In the genomic region with DNA sequence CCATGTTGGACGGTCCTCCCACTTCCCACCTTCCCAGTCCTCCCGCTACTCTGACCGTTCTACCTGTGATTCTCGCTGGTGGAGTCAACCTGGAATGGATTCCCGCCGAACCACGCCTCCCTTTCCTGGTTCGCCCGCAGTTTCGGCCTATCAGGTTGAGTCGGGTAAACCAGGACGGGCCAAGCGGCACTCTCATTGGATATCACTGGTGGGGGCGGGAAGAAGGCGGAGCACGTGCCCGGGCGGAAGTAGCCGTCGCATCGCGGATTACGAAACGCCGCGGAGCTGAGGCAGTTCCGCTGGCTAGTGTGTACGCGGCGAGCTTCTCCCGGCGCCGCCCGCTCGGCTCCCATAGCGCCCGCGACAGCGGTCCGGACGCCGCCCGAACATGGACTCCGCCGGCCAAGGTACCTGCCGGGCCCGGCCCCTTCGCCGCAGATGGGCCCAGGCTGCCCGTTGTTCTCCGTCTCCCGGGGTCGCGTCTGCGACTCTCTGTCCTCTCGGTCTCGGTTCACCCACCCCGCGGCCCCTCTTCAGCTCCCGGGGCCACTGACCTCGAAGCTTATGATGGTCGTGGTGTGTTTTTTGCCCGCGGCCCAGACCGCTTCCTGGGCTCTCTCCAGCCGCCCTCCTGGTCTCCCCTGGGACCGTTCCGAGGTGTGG, we compare ENCODE assay signal across 8 cellular contexts. TPM values are rescaled to one million over a fixed set of nuclear protein-coding genes. Genes with fewer than 3 reads are reported as not detected.
A peak's percentile ranks its signal among the peaks of the same experiment; 100 is the strongest.
DNase-seq lines count a peak whose midpoint lies in the region; ATAC-seq and TF ChIP-seq lines count a peak whose summit lies in the region.

Gene TPD52L2 (plus strand): TSS at position 293 of the 663 bp plus-strand sequence. CDS start 96 bp downstream, at position 389.

- H3K27ac ChIP-seq in SU-DHL-6 (ENCODE audit: low read depth, low read length) (peak within 1 kb of the TSS; percentile 77), thymus (ENCODE audit: low read depth) (peak within 1 kb of the TSS; percentile 93)

- peaks cover 8% of the 10 kb centered on the region for H3F3A ChIP-seq in SU-DHL-6 (ENCODE audit: insufficient read depth)

- H3K9me2 ChIP-seq in SU-DHL-6 (replicated peaks; ENCODE audit: insufficient read depth, low read length) = no peaks in the 10 kb centered on the region

- H3K4me1 Mint-ChIP-seq in activated naive CD8-positive, alpha-beta T cell treated with anti-CD3 and anti-CD28 coated beads, Interleukin-2, amount 10 ng/mL, durations not matched to agents 7 days and 5 days = peaks cover 15% of the 10 kb centered on the region
- H3K4me1 Mint-ChIP-seq in osteocyte (ENCODE audit: unreplicated experiment) = peaks cover 25% of the 10 kb centered on the region

- H3K9ac ChIP-seq in SU-DHL-6 (ENCODE audit: low read length) = peak within 1 kb of the TSS; percentile 86

- intact Hi-C loops in head of caudate nucleus (cut with DNase I) = no loop called here

- no peaks in the 10 kb centered on the region for H3K4me1 ChIP-seq in thymus (ENCODE audit: control insufficient read depth, insufficient read depth, low read length)

- H3K36me3 Mint-ChIP-seq in activated naive CD8-positive, alpha-beta T cell treated with anti-CD3 and anti-CD28 coated beads, Interleukin-2, amount 10 ng/mL, durations not matched to agents 7 days and 5 days = peaks cover 8% of the 10 kb centered on the region
- H3K36me3 Mint-ChIP-seq in osteocyte (ENCODE audit: unreplicated experiment) = peaks cover 6% of the 10 kb centered on the region

- peak within 1 kb of the TSS; percentile 100 for H3K4me3 Mint-ChIP-seq in activated naive CD8-positive, alpha-beta T cell treated with anti-CD3 and anti-CD28 coated beads, Interleukin-2, amount 10 ng/mL, durations not matched to agents 7 days and 5 days
- peak within 1 kb of the TSS; percentile 91 for H3K4me3 Mint-ChIP-seq in osteocyte (ENCODE audit: unreplicated experiment)

- H3K27ac Mint-ChIP-seq in activated naive CD8-positive, alpha-beta T cell treated with anti-CD3 and anti-CD28 coated beads, Interleukin-2, amount 10 ng/mL, durations not matched to agents 7 days and 5 days = peak within 1 kb of the TSS; percentile 98
- peak within 1 kb of the TSS; percentile 84 for H3K27ac Mint-ChIP-seq in osteocyte (ENCODE audit: unreplicated experiment)

- H3K4me3 ChIP-seq in SU-DHL-6 (ENCODE audit: insufficient read depth, low read length, poor library complexity, severe bottlenecking) (peak within 1 kb of the TSS; percentile 89), thymus (ENCODE audit: low read length) (peak within 1 kb of the TSS; percentile 93)

- DNase-seq in GM10266 (ENCODE audit: extremely low spot score) (peak; percentile 99), NCI-H128 (lab: John Stamatoyannopoulos, UW; ENCODE audit: unreplicated experiment) (peak; percentile 99), head of caudate nucleus (peak; percentile 97 to 100 (median 99)), osteocyte (ENCODE audit: extremely low spot score, unreplicated experiment) (peak; percentile 99)
- DNase-seq in activated naive CD8-positive, alpha-beta T cell treated with anti-CD3 and anti-CD28 coated beads, Interleukin-2, amount 10 ng/mL, durations not matched to agents 7 days and 5 days = peak; percentile 95

- H4K20me1 ChIP-seq in SU-DHL-6 (ENCODE audit: low read depth, low read length) = no peaks in the 10 kb centered on the region

- no peaks in the 10 kb centered on the region for H3K9me3 ChIP-seq in SU-DHL-6 (ENCODE audit: insufficient read depth, low read length)
- peaks cover 3% of the 10 kb centered on the region for H3K9me3 ChIP-seq in thymus (ENCODE audit: control insufficient read depth)

- peak within 1 kb of the TSS; percentile 84 for H3K4me2 ChIP-seq in SU-DHL-6 (ENCODE audit: low read depth, low read length, poor library complexity, severe bottlenecking)

- POLR2A ChIA-PET in activated naive CD8-positive, alpha-beta T cell treated with anti-CD3 and anti-CD28 coated beads, Interleukin-2, amount 10 ng/mL, durations not matched to agents 7 days and 5 days (lab: Charles Lee) = interaction anchor here (0.7 to 3.0 kb wide), 21 partner anchors 10 to 344 kb away, joined by 3 to 27 read pairs (median 5); partner anchors contain the start of genes ARFRP1, DNAJC5, GMEB2 and LIME1

- H3K27me3 Mint-ChIP-seq in activated naive CD8-positive, alpha-beta T cell treated with anti-CD3 and anti-CD28 coated beads, Interleukin-2, amount 10 ng/mL, durations not matched to agents 7 days and 5 days = no peaks in the 10 kb centered on the region
- H3K27me3 Mint-ChIP-seq in osteocyte (ENCODE audit: unreplicated experiment) = no peaks in the 10 kb centered on the region

- peak; percentile 76 for ATAC-seq in HG02642 (IDR thresholded peaks at IDR 0.05; ENCODE audit: poor library complexity, unreplicated experiment)
- peak; percentile 83 for ATAC-seq in activated naive CD8-positive, alpha-beta T cell treated with anti-CD3 and anti-CD28 coated beads, Interleukin-2, amount 10 ng/mL, durations not matched to agents 7 days and 5 days (ENCODE audit: low read depth)

- no peaks in the 10 kb centered on the region for H3K36me3 ChIP-seq in SU-DHL-6 (ENCODE audit: low read length)
- H3K36me3 ChIP-seq in thymus (ENCODE audit: control insufficient read depth, insufficient read depth) = peaks cover 33% of the 10 kb centered on the region

- H3K79me2 ChIP-seq in SU-DHL-6 (ENCODE audit: insufficient read depth, low read length) = peaks cover 17% of the 10 kb centered on the region

- TF ChIP-seq CTCF in GM10266 (IDR thresholded peaks at IDR 0.05; ENCODE audit: control insufficient read depth, insufficient read depth, low read depth, missing control alignments) = no peak
- no peak for TF ChIP-seq CTCF in SU-DHL-6 (IDR thresholded peaks at IDR 0.05; ENCODE audit: insufficient read depth, low read length, poor library complexity, severe bottlenecking)
- TF ChIP-seq CTCF in osteocyte (IDR thresholded peaks at IDR 0.05) = no peak

- under 1% methylated on average over 68 of the region's 68 CpGs for WGBS in thymus

- H2AFZ ChIP-seq in SU-DHL-6 (ENCODE audit: low read depth, low read length, severe bottlenecking) = peak within 1 kb of the TSS; percentile 73

- no peaks in the 10 kb centered on the region for H3K27me3 ChIP-seq in SU-DHL-6 (ENCODE audit: low read length)
- H3K27me3 ChIP-seq in thymus (ENCODE audit: control insufficient read depth, insufficient read depth) = no peaks in the 10 kb centered on the region

- H3K9me3 Mint-ChIP-seq in activated naive CD8-positive, alpha-beta T cell treated with anti-CD3 and anti-CD28 coated beads, Interleukin-2, amount 10 ng/mL, durations not matched to agents 7 days and 5 days = no peaks in the 10 kb centered on the region
- no peaks in the 10 kb centered on the region for H3K9me3 Mint-ChIP-seq in osteocyte (ENCODE audit: unreplicated experiment)

RNA-seq across cellular contexts. Expression of gene TPD52L2, which starts in this region (rescaled TPM):
- total RNA-seq in activated naive CD8-positive, alpha-beta T cell treated with anti-CD3 and anti-CD28 coated beads, Interleukin-2, amount 10 ng/mL, durations not matched to agents 7 days and 5 days = 10 to 100 TPM; 37.9 to 39.5 TPM
- 102 and 109 TPM in 2 replicates for total RNA-seq in osteocyte
- polyA plus RNA-seq in thymus = 73.2 TPM

Comparison
In these comparisons a context has a peak if more than half of its experiments do, and no peak if none do; other contexts are left out.
1. Peak in every context shown above with its lines: DNase-seq, ATAC-seq, H3K4me3 ChIP-seq and H3K27ac ChIP-seq.